ENCODE assay signal across 8 cellular contexts in the genomic region with DNA sequence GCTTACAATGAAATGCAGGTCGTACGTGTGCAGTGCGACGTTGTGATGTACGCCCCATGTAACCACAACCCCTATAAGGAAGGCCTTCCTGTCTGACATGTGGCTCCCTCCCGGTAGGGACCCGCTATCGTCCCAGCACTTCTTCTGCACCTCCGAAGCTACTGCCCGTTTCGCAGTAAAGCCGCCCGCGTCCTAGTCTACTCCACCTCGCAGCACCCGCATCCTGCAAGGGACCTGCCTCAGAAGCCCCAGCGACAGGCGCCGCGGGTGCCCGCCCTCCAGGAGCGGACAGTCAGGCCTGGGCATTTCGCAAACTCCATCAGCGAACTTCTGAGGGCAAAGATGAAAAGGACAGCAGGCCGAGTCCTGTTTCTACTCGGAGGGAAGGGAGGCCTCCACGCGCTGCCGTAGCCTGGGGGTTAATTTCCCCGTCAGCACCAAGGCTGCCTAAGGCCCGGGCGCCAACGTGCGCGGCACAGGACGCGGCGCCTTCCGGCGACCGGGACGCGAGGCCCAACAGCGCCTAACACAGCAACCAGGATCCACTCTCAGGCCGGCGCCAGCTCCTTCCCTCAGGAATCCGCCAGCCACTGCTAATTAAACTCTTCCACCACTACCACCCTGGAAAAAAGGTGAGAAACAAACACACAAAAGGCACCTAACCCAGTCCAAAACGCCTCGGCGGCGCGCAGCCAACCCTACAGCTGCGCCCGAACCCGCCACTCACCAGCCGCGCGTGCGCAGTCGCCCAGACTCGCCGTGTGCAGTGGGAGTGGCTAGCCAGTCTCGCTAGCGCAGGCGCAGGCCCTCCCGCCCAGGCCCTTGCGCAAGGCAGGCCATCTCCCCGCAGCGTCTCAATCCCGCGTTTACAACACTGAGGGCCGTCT. TPM values are rescaled to one million over a fixed set of nuclear protein-coding genes. Genes with fewer than 3 reads are reported as not detected.
DNase-seq lines count a peak whose midpoint lies in the region; ATAC-seq and TF ChIP-seq lines count a peak whose summit lies in the region.

A gene with protein sequence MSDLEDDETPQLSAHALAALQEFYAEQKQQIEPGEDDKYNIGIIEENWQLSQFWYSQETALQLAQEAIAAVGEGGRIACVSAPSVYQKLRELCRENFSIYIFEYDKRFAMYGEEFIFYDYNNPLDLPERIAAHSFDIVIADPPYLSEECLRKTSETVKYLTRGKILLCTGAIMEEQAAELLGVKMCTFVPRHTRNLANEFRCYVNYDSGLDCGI (minus strand): TSS at position 768 of the 887 bp plus-strand sequence. CDS start 16,363 bp downstream, outside the sequence.

- peak within 1 kb of the TSS; percentile 97 for H3K27ac Mint-ChIP-seq in activated naive CD8-positive, alpha-beta T cell treated with anti-CD3 and anti-CD28 coated beads, Interleukin-2, amount 10 ng/mL, durations not matched to agents 7 days and 5 days

- H3K27me3 ChIP-seq in ovary (no peaks in the 10 kb centered on the region), thyroid gland (no peaks in the 10 kb centered on the region)

- H3K36me3 ChIP-seq in ovary (no peaks in the 10 kb centered on the region), thyroid gland (no peaks in the 10 kb centered on the region)

- 0 to 1% (median 1%) methylated on average over 70 to 72 of the region's 72 CpGs for WGBS in ovary, 3 donors
- 0 to 1% methylated on average over 26 to 60 of the region's 72 CpGs for WGBS in thyroid gland, 2 donors

- peak; percentile 74 for DNase-seq in GM12864 (ENCODE audit: low read depth)
- DNase-seq in NCI-H1105 treated with DMSO at 0.1 percent for 48 hours (lab: John Stamatoyannopoulos, UW), result peak; percentile 69
- DNase-seq in SKM-1 treated with dmso at 0.1 percent for 144 hours (lab: John Stamatoyannopoulos, UW; ENCODE audit: unreplicated experiment), result peak; percentile 93
- DNase-seq in activated naive CD8-positive, alpha-beta T cell treated with anti-CD3 and anti-CD28 coated beads, Interleukin-2, amount 10 ng/mL, durations not matched to agents 7 days and 5 days, result peak; percentile 97
- DNase-seq in Right ventricle myocardium inferior (ENCODE audit: missing footprints), result peak; percentile 98
- peak; percentile 95 to 97 (median 97) for DNase-seq in ovary
- DNase-seq in thyroid gland, result peak; percentile 90 to 94

- peaks cover 13% of the 10 kb centered on the region for H3K9me3 Mint-ChIP-seq in activated naive CD8-positive, alpha-beta T cell treated with anti-CD3 and anti-CD28 coated beads, Interleukin-2, amount 10 ng/mL, durations not matched to agents 7 days and 5 days

- TF ChIP-seq CTCF in GM12864 (IDR thresholded peaks at IDR 0.05; ENCODE audit: low read depth, low read length, missing control alignments), result no peak
- no peak for TF ChIP-seq CTCF in ovary (IDR thresholded peaks at IDR 0.05)
- TF ChIP-seq CTCF in thyroid gland (IDR thresholded peaks at IDR 0.05), result no peak

- H3K4me1 ChIP-seq in ovary (ENCODE audit: insufficient read depth) (peaks cover 3% of the 10 kb centered on the region), thyroid gland (peaks cover 7 to 11% of the 10 kb centered on the region in 2 donors)

- POLR2A ChIA-PET in activated naive CD8-positive, alpha-beta T cell treated with anti-CD3 and anti-CD28 coated beads, Interleukin-2, amount 10 ng/mL, durations not matched to agents 7 days and 5 days (lab: Charles Lee), result interaction anchor here (0.8 to 2.5 kb wide), 7 partner anchors 9 to 402 kb away, joined by 3 to 8 read pairs (median 4); a partner anchor contains a TSS

- peaks cover 25% of the 10 kb centered on the region for H3K4me1 Mint-ChIP-seq in activated naive CD8-positive, alpha-beta T cell treated with anti-CD3 and anti-CD28 coated beads, Interleukin-2, amount 10 ng/mL, durations not matched to agents 7 days and 5 days

- peak within 1 kb of the TSS; percentile 6 to 82 for H3K27ac ChIP-seq in ovary
- peak within 1 kb of the TSS; percentile 63 to 91 (median 76) for H3K27ac ChIP-seq in thyroid gland

- H3K4me3 ChIP-seq in GM12864 (ENCODE audit: low read depth, low read length) (peak within 1 kb of the TSS; percentile 88), ovary (peak within 1 kb of the TSS; percentile 56), thyroid gland (replicated peaks in 1 of 3) (peak within 1 kb of the TSS; percentile 70 to 90 (median 71))

- H3K4me3 Mint-ChIP-seq in activated naive CD8-positive, alpha-beta T cell treated with anti-CD3 and anti-CD28 coated beads, Interleukin-2, amount 10 ng/mL, durations not matched to agents 7 days and 5 days, result peak within 1 kb of the TSS; percentile 95

- H3K9me3 ChIP-seq in ovary, result peaks cover 0 to 4% of the 10 kb centered on the region in 2 donors
- no peaks in the 10 kb centered on the region for H3K9me3 ChIP-seq in thyroid gland

- intact Hi-C loops in Right ventricle myocardium inferior (cut with DNase I) (loop anchor here (5.0 kb wide), 2 partner anchors 54 to 61 kb away; no protein-coding TSS in a partner anchor), ovary (cut with DNase I) (loop anchor here in 2 of 4 donors (5.0 to 10.0 kb wide), 2 partner anchors 71 to 909 kb away; a partner anchor contains a TSS), thyroid gland (cut with DNase I) (loop anchor here (5.0 kb wide), 1 partner anchor 56 kb away; no protein-coding TSS in a partner anchor)

- TF ChIP-seq EP300 in ovary (IDR thresholded peaks at IDR 0.05), result no peak

- peak; percentile 90 for TF ChIP-seq POLR2A in ovary (IDR thresholded peaks at IDR 0.05)
- TF ChIP-seq POLR2A in thyroid gland (IDR thresholded peaks at IDR 0.05), result peak in 1 of 2 donors; percentile 83

- H3K27me3 Mint-ChIP-seq in activated naive CD8-positive, alpha-beta T cell treated with anti-CD3 and anti-CD28 coated beads, Interleukin-2, amount 10 ng/mL, durations not matched to agents 7 days and 5 days, result no peaks in the 10 kb centered on the region

- H3K36me3 Mint-ChIP-seq in activated naive CD8-positive, alpha-beta T cell treated with anti-CD3 and anti-CD28 coated beads, Interleukin-2, amount 10 ng/mL, durations not matched to agents 7 days and 5 days, result peaks cover 34% of the 10 kb centered on the region

- ATAC-seq in HG02642 (IDR thresholded peaks at IDR 0.05; ENCODE audit: poor library complexity, unreplicated experiment) (peak; percentile 95), Right ventricle myocardium inferior (peak; percentile 99)
- ATAC-seq in activated naive CD8-positive, alpha-beta T cell treated with anti-CD3 and anti-CD28 coated beads, Interleukin-2, amount 10 ng/mL, durations not matched to agents 7 days and 5 days (ENCODE audit: low read depth), result peak; percentile 91

RNA-seq across cellular contexts. Expression of the gene that starts here (rescaled TPM):
- total RNA-seq in activated naive CD8-positive, alpha-beta T cell treated with anti-CD3 and anti-CD28 coated beads, Interleukin-2, amount 10 ng/mL, durations not matched to agents 7 days and 5 days, result 1 to 10 TPM; 7.1 to 9.0 TPM
- total RNA-seq in Right ventricle myocardium inferior, result 9.3 TPM
- total RNA-seq in ovary, result 10 to 100 TPM; 11.1 to 16.4 (median 12.8) TPM
- 10 to 100 TPM in 1 of 2 donors, 1 to 10 TPM in 1; 9.7 to 20.8 TPM for polyA plus RNA-seq in ovary
- 10 to 100 TPM in 2 of 4 donors, 1 to 10 TPM in 2; 7.5 to 15.2 (median 10.3) TPM for total RNA-seq in thyroid gland

Comparison
In these comparisons a context has a peak if more than half of its experiments do, and no peak if none do; other contexts are left out.
1. Peak in every context shown above with its lines: DNase-seq, ATAC-seq, H3K4me3 ChIP-seq and H3K27ac ChIP-seq.